ENCODE assay signal across 8 cellular contexts in genomic region chr17:30380106-30380420, GRCh38. TPM values are rescaled to one million over a fixed set of nuclear protein-coding genes. Genes with fewer than 3 reads are reported as not detected.
DNase-seq lines count a peak whose midpoint lies in the region; ATAC-seq and TF ChIP-seq lines count a peak whose summit lies in the region.

No MANE protein-coding gene starts in this region.

- peaks cover 62% of the 10 kb centered on the region for H3K4me1 Mint-ChIP-seq in activated naive CD4-positive, alpha-beta T cell treated with anti-CD3 and anti-CD28 coated beads for 36 hours (ENCODE audit: low read depth)

- H3K36me3 ChIP-seq in SJCRH30 (no peaks in the 10 kb centered on the region), sigmoid colon (peaks cover 0 to 3% (median 0%) of the 10 kb centered on the region in 4 donors)

- CTCF ChIA-PET in activated naive CD4-positive, alpha-beta T cell treated with anti-CD3 and anti-CD28 coated beads for 36 hours (lab: Charles Lee), result interaction anchor here (1.4 to 2.4 kb wide), 2 partner anchors 43 to 89 kb away, joined by 4 to 13 read pairs; partner anchors contain the start of gene BLMH

- H3K27me3 Mint-ChIP-seq in activated naive CD4-positive, alpha-beta T cell treated with anti-CD3 and anti-CD28 coated beads for 36 hours (ENCODE audit: low read depth), result no peaks in the 10 kb centered on the region

- no peaks in the 10 kb centered on the region for H3K9me3 Mint-ChIP-seq in activated naive CD4-positive, alpha-beta T cell treated with anti-CD3 and anti-CD28 coated beads for 36 hours

- no peak for DNase-seq in activated naive CD4-positive, alpha-beta T cell treated with anti-CD3 and anti-CD28 coated beads for 36 hours
- no peak for DNase-seq in activated naive CD4-positive, alpha-beta T cell (lab: John Stamatoyannopoulos, UW)
- DNase-seq in SJCRH30 (peak in 1 of 2 experiments; percentile 34), fibroblast of peridontal ligament (ENCODE audit: extremely low read depth) (peak; percentile 33), sigmoid colon (no peak), NCI-H128 (lab: John Stamatoyannopoulos, UW; ENCODE audit: unreplicated experiment) (no peak), NCI-H1105 treated with DMSO at 0.1 percent for 48 hours (lab: John Stamatoyannopoulos, UW) (no peak)

- TF ChIP-seq CTCF in sigmoid colon (IDR thresholded peaks at IDR 0.05), result no peak

- intact Hi-C loops in activated naive CD4-positive, alpha-beta T cell treated with anti-CD3 and anti-CD28 coated beads for 36 hours (cut with micrococcal nuclease), result loop anchor here (1.0 kb wide), 1 partner anchor 8 kb away; no protein-coding TSS in a partner anchor
- intact Hi-C loops in sigmoid colon (cut with DNase I), result no loop called here

- H3K4me3 Mint-ChIP-seq in activated naive CD4-positive, alpha-beta T cell treated with anti-CD3 and anti-CD28 coated beads for 36 hours, result peak overlapping the region; percentile 81

- H3K27ac Mint-ChIP-seq in activated naive CD4-positive, alpha-beta T cell treated with anti-CD3 and anti-CD28 coated beads for 36 hours, result peak overlapping the region; percentile 63

- ATAC-seq in HG03135 (IDR thresholded peaks at IDR 0.05; ENCODE audit: unreplicated experiment), result no peak

- no peak for TF ChIP-seq EP300 in sigmoid colon (IDR thresholded peaks at IDR 0.05)

- peaks cover 3% of the 10 kb centered on the region for H3K36me3 Mint-ChIP-seq in activated naive CD4-positive, alpha-beta T cell treated with anti-CD3 and anti-CD28 coated beads for 36 hours (ENCODE audit: low read depth)

- H3K27ac ChIP-seq in SJCRH30, result no peak overlapping the region
- peak overlapping the region; percentile 89 to 94 (median 94) for H3K27ac ChIP-seq in sigmoid colon

- no peak for TF ChIP-seq POLR2A in sigmoid colon (IDR thresholded peaks at IDR 0.05)

- 2 to 19% methylated on average over 4 of the region's 4 CpGs for WGBS in sigmoid colon, 2 donors

- H3K4me3 ChIP-seq in SJCRH30, result peak overlapping the region; percentile 79
- peak overlapping the region; percentile 82 to 98 (median 90) for H3K4me3 ChIP-seq in sigmoid colon

- H3K9me3 ChIP-seq in SJCRH30 (replicated peaks) (no peaks in the 10 kb centered on the region), sigmoid colon (no peaks in the 10 kb centered on the region)

- H3K27me3 ChIP-seq in SJCRH30 (no peaks in the 10 kb centered on the region), sigmoid colon (no peaks in the 10 kb centered on the region)

- H3K4me1 ChIP-seq in SJCRH30 (peaks cover 20% of the 10 kb centered on the region), sigmoid colon (peaks cover 0 to 41% (median 30%) of the 10 kb centered on the region in 4 donors)

RNA-seq across cellular contexts. Expression of gene CPD, which starts 1.3 kb away (rescaled TPM):
- 10 to 100 TPM; 37.9 to 43.8 TPM for total RNA-seq in activated naive CD4-positive, alpha-beta T cell treated with anti-CD3 and anti-CD28 coated beads for 36 hours
- total RNA-seq in SJCRH30 (2014; rRNA removed; shearing (Covaris generic)), result 56.1 and 63.6 TPM in 2 replicates
- total RNA-seq in sigmoid colon, result 10 to 100 TPM; 33.7 to 99.5 (median 42.2) TPM
- polyA plus RNA-seq in sigmoid colon, result 10 to 100 TPM in 1 of 3 donors, 1 to 10 TPM in 2; 3.9 to 13.7 (median 6.6) TPM

RNA-seq across cellular contexts. Expression of gene TMIGD1, which starts 46.2 kb away (rescaled TPM):
- not detected for total RNA-seq in activated naive CD4-positive, alpha-beta T cell treated with anti-CD3 and anti-CD28 coated beads for 36 hours
- not detected in 2 replicates for total RNA-seq in SJCRH30 (2014; rRNA removed; shearing (Covaris generic))
- under 1 TPM in 1 of 4 donors, not detected in 3; 0.71 TPM for total RNA-seq in sigmoid colon
- 10 to 100 TPM; 26.2 to 97.8 (median 96.1) TPM for polyA plus RNA-seq in sigmoid colon
